Comparison of ENCODE assay signal across 34 cellular contexts in genomic region chr7:52006674-52007073, GRCh38.
"Had no signal": no experiment of that assay in that cellular context is flagged by ENCODE, and none has a peak within 500 bp of the region (broad histone marks: within the 10 kb centered on the region; RNA-seq: fewer than 3 reads in every experiment).

No MANE protein-coding gene starts in this region.

- H3K36me3 ChIP-seq: MG63 had no signal

- H3K9me3 ChIP-seq: MG63 had no signal

- DNase-seq: Karpas-422, Kasumi-1, MG63, MM.1S, MV-4-11, NCI-H1048, NCI-H1092, NCI-H1092 treated with DMSO at 0.1 percent for 48 hours, NCI-H1105, NCI-H1105 treated with DMSO at 0.1 percent for 48 hours, NCI-H1417, NCI-H1417 treated with DMSO at 0.1 percent for 48 hours, NCI-H1436, NCI-H1436 treated with DMSO at 0.1 percent for 48 hours, NCI-H146, NCI-H1694, NCI-H1694 treated with DMSO at 0.1 percent for 48 hours, NCI-H187, NCI-H187 treated with DMSO at 0.1 percent for 48 hours, NCI-H1930, NCI-H2029, NCI-H2029 treated with DMSO at 0.1 percent for 48 hours, NCI-H2081, NCI-H2081 treated with DMSO at 0.1 percent for 48 hours, NCI-H2107, NCI-H2171, NCI-H2171 treated with DMSO at 0.1 percent for 48 hours, NCI-H2227 treated with DMSO at 0.1 percent for 48 hours, NCI-H226, NCI-H345, NCI-H446, NCI-H446 treated with DMSO at 0.1 percent for 48 hours, NCI-H510A, NCI-H510A treated with DMSO at 0.1 percent for 48 hours had no signal

- H3K27me3 ChIP-seq: MG63 had no signal

- H3K4me3 ChIP-seq: MG63 had no signal
